In genomic region chr5:74903165-74903787, GRCh38 we compare ENCODE assay signal across 9 cellular contexts. TPM values are rescaled to one million over a fixed set of nuclear protein-coding genes. Genes with fewer than 3 reads are reported as not detected.
DNase-seq lines count a peak whose midpoint lies in the region; ATAC-seq, FAIRE-seq and TF ChIP-seq lines count a peak whose summit lies in the region.
"Had no signal": no experiment of that assay in that cellular context is flagged by ENCODE, and none has a peak within 500 bp of the region (broad histone marks: within the 10 kb centered on the region; RNA-seq: fewer than 3 reads in every experiment).

No MANE protein-coding gene starts in this region.

- no peak overlapping the region for H3K27ac ChIP-seq in cardiac muscle cell

- H3K36me3 ChIP-seq in cardiac muscle cell, result no peaks in the 10 kb centered on the region

- H3K27me3 Mint-ChIP-seq in HFFc6 (ENCODE audit: insufficient read depth), result peaks cover 5% of the 10 kb centered on the region
- H3K27me3 Mint-ChIP-seq: IgD-negative memory B cell had no signal

- no peaks in the 10 kb centered on the region for H3K36me3 Mint-ChIP-seq in HFFc6 (ENCODE audit: low read depth)
- H3K36me3 Mint-ChIP-seq: IgD-negative memory B cell had no signal

- FAIRE-seq in frontal cortex (lab: Jason Lieb, UNC), result no peak

- no peaks in the 10 kb centered on the region for H3K9me3 ChIP-seq in cardiac muscle cell (ENCODE audit: low read depth)

- H3K4me3 Mint-ChIP-seq in HFFc6, result no peak overlapping the region
- H3K4me3 Mint-ChIP-seq: IgD-negative memory B cell had no signal

- no peaks in the 10 kb centered on the region for H3K4me1 ChIP-seq in cardiac muscle cell (ENCODE audit: low read depth)

- peaks cover 5% of the 10 kb centered on the region for H3K9me3 Mint-ChIP-seq in HFFc6

- H3K27ac Mint-ChIP-seq in HFFc6, result no peak overlapping the region

- no peak overlapping the region for H3K4me3 ChIP-seq in WI38 (ENCODE audit: low read depth, low read length)
- H3K4me3 ChIP-seq in cardiac muscle cell, result no peak overlapping the region

- ATAC-seq in GM19023 (IDR thresholded peaks at IDR 0.05; ENCODE audit: unreplicated experiment), result no peak
- ATAC-seq in HG03108 (IDR thresholded peaks at IDR 0.05; ENCODE audit: unreplicated experiment), result no peak

- H3K27me3 ChIP-seq in cardiac muscle cell, result no peaks in the 10 kb centered on the region

- TF ChIP-seq CTCF in HFFc6 (IDR thresholded peaks at IDR 0.05) (peak; percentile 62), WI38 (IDR thresholded peaks at IDR 0.05; ENCODE audit: low read depth, low read length) (0 out of 2 replicates have a peak, but pooled peaks have one; percentile 14), cardiac muscle cell (IDR thresholded peaks at IDR 0.05; ENCODE audit: low read depth, low read length) (peak; percentile 32)

- H3K4me1 Mint-ChIP-seq in HFFc6 (ENCODE audit: low read depth), result no peaks in the 10 kb centered on the region
- H3K4me1 Mint-ChIP-seq: IgD-negative memory B cell had no signal

- DNase-seq in DMS153 (lab: John Stamatoyannopoulos, UW) (peak; percentile 8), HFFc6 (no peak), cardiac muscle cell (ENCODE audit: low read depth in 1 of 2, low spot score in 1 of 2) (peak in 1 of 2 donors; percentile 35), frontal cortex (ENCODE audit: low spot score in 2 of 2) (no peak)
- DNase-seq in stimulated activated CD4-positive, alpha-beta T cell treated with anti-CD3 and anti-CD28 coated beads, Interleukin-4, amount 100 ng/mL, for 1 hour, result peak; percentile 25

RNA-seq across cellular contexts. Expression of gene FAM169A, which starts 37.1 kb away (rescaled TPM):
- total RNA-seq in HFFc6 (2021; fragmentation: NEBNext Ultra II Directional; extraction: Animal tissue kit (Norgen Biotek cat#: 25700)), result under 1 TPM in 2 of 6 experiments, not detected in 4; 0.02 to 0.07 TPM
- total RNA-seq in cardiac muscle cell (28.7 and 30.1 TPM in 2 replicates), frontal cortex (75.4 TPM)
- 3.9 and 6.1 TPM in 2 replicates for polyA plus RNA-seq in cardiac muscle cell

Comparison
In these comparisons a context has a peak if more than half of its experiments do, and no peak if none do; other contexts are left out.
1. DNase-seq: peak in DMS153 (single experiment) and stimulated activated CD4-positive, alpha-beta T cell treated with anti-CD3 and anti-CD28 coated beads, Interleukin-4, amount 100 ng/mL, for 1 hour (single experiment); none in HFFc6 (single experiment) and frontal cortex (0 of 2).
2. RNA of gene FAM169A, which starts 37.1 kb away (total RNA-seq): 75.4 TPM in frontal cortex (single experiment) and 28.7 to 30.1 TPM in cardiac muscle cell; 0.02 to 0.07 TPM in HFFc6; every median in the first group is over 10 times any median in the second.
3. Peak in every context shown above with its lines, with median percentiles within 50 percentile points of each other: CTCF ChIP-seq.